1 cellular context compared by ENCODE assay signal in the genomic region with DNA sequence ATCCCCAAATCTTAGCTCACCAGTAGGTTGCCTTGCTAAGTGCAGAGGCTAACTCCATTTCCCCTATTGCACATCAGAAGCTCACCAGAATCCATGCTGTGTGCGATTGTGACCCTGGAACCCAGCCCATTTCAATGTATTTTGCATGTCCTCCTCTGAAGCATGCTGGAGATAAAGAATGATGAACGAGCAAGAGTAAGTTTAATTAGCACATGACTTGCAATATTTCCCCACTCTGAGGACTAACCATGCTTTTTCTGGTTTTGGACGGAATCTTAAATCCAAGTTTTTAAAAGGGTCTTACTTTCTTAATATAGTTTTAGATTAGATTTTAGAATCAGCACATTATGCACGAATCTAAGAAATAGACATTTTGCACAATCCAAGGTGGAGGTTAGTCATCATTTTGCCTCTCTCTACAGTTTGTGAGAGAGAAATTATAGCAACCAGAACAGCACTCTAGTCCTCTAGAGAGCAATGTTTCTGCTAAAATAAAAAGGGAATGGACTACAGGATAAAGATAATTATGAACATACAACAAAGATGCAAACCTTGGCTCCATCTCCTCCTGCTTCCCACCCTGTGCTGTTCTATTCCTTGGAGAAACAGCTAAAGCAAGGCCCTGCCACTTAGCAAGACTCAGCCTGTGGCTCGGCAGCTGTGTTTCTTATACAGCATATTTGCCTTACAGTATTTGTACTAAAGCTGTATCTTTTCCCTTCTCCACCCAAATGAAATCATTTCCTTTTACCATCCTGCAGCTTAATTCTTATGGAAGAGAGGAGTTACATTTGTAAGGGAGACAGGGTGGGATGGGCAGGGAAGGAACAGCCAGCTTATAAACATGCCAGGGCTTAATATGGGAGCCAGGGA.
TF ChIP-seq lines count a peak whose summit lies in the region.

No MANE protein-coding gene starts in this region.

TF ChIP-seq in H1, 55 proteins besides CTCF, POLR2A, EP300 and RAD21:
- TF ChIP-seq ASH2L (IDR thresholded peaks at IDR 0.05; ENCODE audit: low read length) (no peak), NANOG (IDR thresholded peaks at IDR 0.05; ENCODE audit: insufficient read depth, low read depth, low read length, poor library complexity, severe bottlenecking) (no peak), ATF3 (IDR thresholded peaks at IDR 0.05; ENCODE audit: insufficient read depth, low read depth, low read length) (no peak), HDAC2 (IDR thresholded peaks at IDR 0.05; ENCODE audit: borderline replicate concordance in 1 of 2, low read depth in 2 of 2, low read length in 2 of 2) (no peak), KDM4A (IDR thresholded peaks at IDR 0.05; ENCODE audit: low read depth, low read length, severe bottlenecking) (no peak), CREB1 (IDR thresholded peaks at IDR 0.05) (no peak), POLR2AphosphoS5 (IDR thresholded peaks at IDR 0.05; ENCODE audit: low read depth, low read length) (no peak), HDAC6 (IDR thresholded peaks at IDR 0.05; ENCODE audit: low read depth, low read length) (no peak)
- TF ChIP-seq, protein P1, sequence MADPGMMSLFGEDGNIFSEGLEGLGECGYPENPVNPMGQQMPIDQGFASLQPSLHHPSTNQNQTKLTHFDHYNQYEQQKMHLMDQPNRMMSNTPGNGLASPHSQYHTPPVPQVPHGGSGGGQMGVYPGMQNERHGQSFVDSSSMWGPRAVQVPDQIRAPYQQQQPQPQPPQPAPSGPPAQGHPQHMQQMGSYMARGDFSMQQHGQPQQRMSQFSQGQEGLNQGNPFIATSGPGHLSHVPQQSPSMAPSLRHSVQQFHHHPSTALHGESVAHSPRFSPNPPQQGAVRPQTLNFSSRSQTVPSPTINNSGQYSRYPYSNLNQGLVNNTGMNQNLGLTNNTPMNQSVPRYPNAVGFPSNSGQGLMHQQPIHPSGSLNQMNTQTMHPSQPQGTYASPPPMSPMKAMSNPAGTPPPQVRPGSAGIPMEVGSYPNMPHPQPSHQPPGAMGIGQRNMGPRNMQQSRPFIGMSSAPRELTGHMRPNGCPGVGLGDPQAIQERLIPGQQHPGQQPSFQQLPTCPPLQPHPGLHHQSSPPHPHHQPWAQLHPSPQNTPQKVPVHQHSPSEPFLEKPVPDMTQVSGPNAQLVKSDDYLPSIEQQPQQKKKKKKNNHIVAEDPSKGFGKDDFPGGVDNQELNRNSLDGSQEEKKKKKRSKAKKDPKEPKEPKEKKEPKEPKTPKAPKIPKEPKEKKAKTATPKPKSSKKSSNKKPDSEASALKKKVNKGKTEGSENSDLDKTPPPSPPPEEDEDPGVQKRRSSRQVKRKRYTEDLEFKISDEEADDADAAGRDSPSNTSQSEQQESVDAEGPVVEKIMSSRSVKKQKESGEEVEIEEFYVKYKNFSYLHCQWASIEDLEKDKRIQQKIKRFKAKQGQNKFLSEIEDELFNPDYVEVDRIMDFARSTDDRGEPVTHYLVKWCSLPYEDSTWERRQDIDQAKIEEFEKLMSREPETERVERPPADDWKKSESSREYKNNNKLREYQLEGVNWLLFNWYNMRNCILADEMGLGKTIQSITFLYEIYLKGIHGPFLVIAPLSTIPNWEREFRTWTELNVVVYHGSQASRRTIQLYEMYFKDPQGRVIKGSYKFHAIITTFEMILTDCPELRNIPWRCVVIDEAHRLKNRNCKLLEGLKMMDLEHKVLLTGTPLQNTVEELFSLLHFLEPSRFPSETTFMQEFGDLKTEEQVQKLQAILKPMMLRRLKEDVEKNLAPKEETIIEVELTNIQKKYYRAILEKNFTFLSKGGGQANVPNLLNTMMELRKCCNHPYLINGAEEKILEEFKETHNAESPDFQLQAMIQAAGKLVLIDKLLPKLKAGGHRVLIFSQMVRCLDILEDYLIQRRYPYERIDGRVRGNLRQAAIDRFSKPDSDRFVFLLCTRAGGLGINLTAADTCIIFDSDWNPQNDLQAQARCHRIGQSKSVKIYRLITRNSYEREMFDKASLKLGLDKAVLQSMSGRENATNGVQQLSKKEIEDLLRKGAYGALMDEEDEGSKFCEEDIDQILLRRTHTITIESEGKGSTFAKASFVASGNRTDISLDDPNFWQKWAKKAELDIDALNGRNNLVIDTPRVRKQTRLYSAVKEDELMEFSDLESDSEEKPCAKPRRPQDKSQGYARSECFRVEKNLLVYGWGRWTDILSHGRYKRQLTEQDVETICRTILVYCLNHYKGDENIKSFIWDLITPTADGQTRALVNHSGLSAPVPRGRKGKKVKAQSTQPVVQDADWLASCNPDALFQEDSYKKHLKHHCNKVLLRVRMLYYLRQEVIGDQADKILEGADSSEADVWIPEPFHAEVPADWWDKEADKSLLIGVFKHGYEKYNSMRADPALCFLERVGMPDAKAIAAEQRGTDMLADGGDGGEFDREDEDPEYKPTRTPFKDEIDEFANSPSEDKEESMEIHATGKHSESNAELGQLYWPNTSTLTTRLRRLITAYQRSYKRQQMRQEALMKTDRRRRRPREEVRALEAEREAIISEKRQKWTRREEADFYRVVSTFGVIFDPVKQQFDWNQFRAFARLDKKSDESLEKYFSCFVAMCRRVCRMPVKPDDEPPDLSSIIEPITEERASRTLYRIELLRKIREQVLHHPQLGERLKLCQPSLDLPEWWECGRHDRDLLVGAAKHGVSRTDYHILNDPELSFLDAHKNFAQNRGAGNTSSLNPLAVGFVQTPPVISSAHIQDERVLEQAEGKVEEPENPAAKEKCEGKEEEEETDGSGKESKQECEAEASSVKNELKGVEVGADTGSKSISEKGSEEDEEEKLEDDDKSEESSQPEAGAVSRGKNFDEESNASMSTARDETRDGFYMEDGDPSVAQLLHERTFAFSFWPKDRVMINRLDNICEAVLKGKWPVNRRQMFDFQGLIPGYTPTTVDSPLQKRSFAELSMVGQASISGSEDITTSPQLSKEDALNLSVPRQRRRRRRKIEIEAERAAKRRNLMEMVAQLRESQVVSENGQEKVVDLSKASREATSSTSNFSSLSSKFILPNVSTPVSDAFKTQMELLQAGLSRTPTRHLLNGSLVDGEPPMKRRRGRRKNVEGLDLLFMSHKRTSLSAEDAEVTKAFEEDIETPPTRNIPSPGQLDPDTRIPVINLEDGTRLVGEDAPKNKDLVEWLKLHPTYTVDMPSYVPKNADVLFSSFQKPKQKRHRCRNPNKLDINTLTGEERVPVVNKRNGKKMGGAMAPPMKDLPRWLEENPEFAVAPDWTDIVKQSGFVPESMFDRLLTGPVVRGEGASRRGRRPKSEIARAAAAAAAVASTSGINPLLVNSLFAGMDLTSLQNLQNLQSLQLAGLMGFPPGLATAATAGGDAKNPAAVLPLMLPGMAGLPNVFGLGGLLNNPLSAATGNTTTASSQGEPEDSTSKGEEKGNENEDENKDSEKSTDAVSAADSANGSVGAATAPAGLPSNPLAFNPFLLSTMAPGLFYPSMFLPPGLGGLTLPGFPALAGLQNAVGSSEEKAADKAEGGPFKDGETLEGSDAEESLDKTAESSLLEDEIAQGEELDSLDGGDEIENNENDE (IDR thresholded peaks at IDR 0.05; ENCODE audit: insufficient replicate concordance, low read length): no peak
